Comparison of ENCODE assay signal across 8 cellular contexts in the genomic region with DNA sequence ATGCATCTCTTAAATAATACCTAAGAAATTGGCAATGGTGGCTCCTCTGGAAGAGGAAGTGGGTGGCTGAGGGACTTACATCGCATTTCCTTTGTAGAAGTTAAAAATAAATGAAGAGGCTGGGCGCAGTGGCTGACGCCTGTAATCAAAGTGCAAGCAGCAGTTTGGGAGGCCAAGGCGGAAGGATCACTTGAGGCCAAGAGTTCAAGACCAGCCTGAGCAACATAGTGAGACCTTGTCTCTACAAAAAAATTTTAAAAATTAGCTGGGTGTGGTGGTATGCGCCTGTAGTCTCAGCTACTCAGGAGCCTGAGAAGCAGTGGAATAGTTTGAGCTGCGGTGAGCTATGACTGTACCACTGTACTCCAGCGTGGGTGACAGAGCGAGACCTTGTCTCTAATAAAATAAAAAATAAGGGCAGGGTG. TPM values are rescaled to one million over a fixed set of nuclear protein-coding genes. Genes with fewer than 3 reads are reported as not detected.
DNase-seq lines count a peak whose midpoint lies in the region; ATAC-seq and TF ChIP-seq lines count a peak whose summit lies in the region.

No MANE protein-coding gene starts in this region.

- no peak for TF ChIP-seq POLR2A in heart left ventricle (IDR thresholded peaks at IDR 0.05)
- TF ChIP-seq POLR2A in esophagus squamous epithelium (IDR thresholded peaks at IDR 0.05), result no peak
- TF ChIP-seq POLR2A in erythroblast (IDR thresholded peaks at IDR 0.05; ENCODE audit: low read length), result no peak

- H3K27ac Mint-ChIP-seq in activated B cell treated with CpG ODN at 0.5 μM for 24 hours (peak overlapping the region; percentile 97), endodermal cell (no peak overlapping the region)

- H3K27me3 Mint-ChIP-seq in activated B cell treated with CpG ODN at 0.5 μM for 24 hours (no peaks in the 10 kb centered on the region), endodermal cell (ENCODE audit: insufficient read depth) (no peaks in the 10 kb centered on the region)

- H3K36me3 Mint-ChIP-seq in activated B cell treated with CpG ODN at 0.5 μM for 24 hours (ENCODE audit: low read depth) (no peaks in the 10 kb centered on the region), endodermal cell (ENCODE audit: low read depth) (no peaks in the 10 kb centered on the region)

- no peak overlapping the region for H3K4me3 ChIP-seq in heart left ventricle
- no peak overlapping the region for H3K4me3 ChIP-seq in esophagus squamous epithelium
- no peak overlapping the region for H3K4me3 ChIP-seq in upper lobe of right lung
- H3K4me3 ChIP-seq in endodermal cell (ENCODE audit: low read length), result no peak overlapping the region
- H3K4me3 ChIP-seq in A673 (ENCODE audit: low read depth, low read length, poor library complexity, severe bottlenecking), result no peak overlapping the region

- H3K4me3 Mint-ChIP-seq in activated B cell treated with CpG ODN at 0.5 μM for 24 hours (peak overlapping the region; percentile 24), endodermal cell (no peak overlapping the region)

- no peaks in the 10 kb centered on the region for H3K36me3 ChIP-seq in heart left ventricle
- H3K36me3 ChIP-seq in esophagus squamous epithelium, result no peaks in the 10 kb centered on the region
- H3K36me3 ChIP-seq in upper lobe of right lung, result no peaks in the 10 kb centered on the region
- H3K36me3 ChIP-seq in endodermal cell (ENCODE audit: control insufficient read depth, insufficient read depth, low read length), result no peaks in the 10 kb centered on the region
- H3K36me3 ChIP-seq in A673 (ENCODE audit: insufficient read depth, low read length, poor library complexity, severe bottlenecking), result no peaks in the 10 kb centered on the region

- TF ChIP-seq CTCF in heart left ventricle (IDR thresholded peaks at IDR 0.05) (no peak), activated B cell treated with CpG ODN at 0.5 μM for 24 hours (IDR thresholded peaks at IDR 0.05) (no peak), esophagus squamous epithelium (IDR thresholded peaks at IDR 0.05) (no peak), upper lobe of right lung (IDR thresholded peaks at IDR 0.05) (no peak), endodermal cell (conservative IDR thresholded peaks at IDR 0.05) (no peak), A673 (conservative IDR thresholded peaks at IDR 0.05; ENCODE audit: low read depth, low read length) (no peak)

- H3K4me1 Mint-ChIP-seq in activated B cell treated with CpG ODN at 0.5 μM for 24 hours (peaks cover 86% of the 10 kb centered on the region), endodermal cell (peaks cover 19% of the 10 kb centered on the region)

- H3K9me3 Mint-ChIP-seq in activated B cell treated with CpG ODN at 0.5 μM for 24 hours (no peaks in the 10 kb centered on the region), endodermal cell (no peaks in the 10 kb centered on the region)

- DNase-seq in heart left ventricle (peak in 4 of 5 donors; percentile 40 to 54 (median 43)), cardiac septum (ENCODE audit: low spot score) (no peak), activated B cell treated with CpG ODN at 0.5 μM for 24 hours (no peak), esophagus squamous epithelium (lab: John Stamatoyannopoulos, UW) (no peak), upper lobe of right lung (no peak), endodermal cell (no peak), A673 (ENCODE audit: low spot score) (no peak), erythroblast (lab: John Stamatoyannopoulos, UW) (no peak)

- CTCF ChIA-PET in activated B cell treated with CpG ODN at 0.5 μM for 24 hours (lab: Charles Lee), result no interaction called here
- CTCF ChIA-PET in A673 (lab: Charles Lee), result interaction anchor here (0.6 kb wide), 1 partner anchor 13 kb away, joined by 4 read pairs; no protein-coding TSS in a partner anchor

- intact Hi-C loops in heart left ventricle (cut with DNase I), result loop anchor here in 3 of 10 donors (5.0 to 10.0 kb wide), 3 partner anchors 88 to 225 kb away; no protein-coding TSS in a partner anchor
- intact Hi-C loops in cardiac septum (cut with DNase I), result no loop called here
- intact Hi-C loops in activated B cell treated with CpG ODN at 0.5 μM for 24 hours (cut with micrococcal nuclease), result loop anchor here (5.0 kb wide), 1 partner anchor 217 kb away; no protein-coding TSS in a partner anchor
- intact Hi-C loops in esophagus squamous epithelium (cut with DNase I), result no loop called here
- intact Hi-C loops in upper lobe of right lung (cut with DNase I), result no loop called here
- intact Hi-C loops in A673 (cut with micrococcal nuclease; ENCODE audit: unreplicated experiment), result no loop called here

- WGBS in heart left ventricle, 4 donors, result 70 to 80% (median 78%) methylated on average over 8 of the region's 8 CpGs
- WGBS in esophagus squamous epithelium, 2 donors, result 78 to 79% methylated on average over 8 of the region's 8 CpGs
- WGBS in endodermal cell (ENCODE audit: insufficient coverage in 1 of 2, insufficient read length in 1 of 2), 2 experiments, result 83 to 94% methylated on average over 6 to 8 of the region's 8 CpGs

- no peak overlapping the region for H3K9ac ChIP-seq in endodermal cell (ENCODE audit: extremely low read depth, low read length, poor library complexity, severe bottlenecking)

- no TSS peak for BruUV-seq in A673 (replicated peaks; lab: Mats Ljungman, UMichigan)

- H3K27me3 ChIP-seq in heart left ventricle, result no peaks in the 10 kb centered on the region
- H3K27me3 ChIP-seq in esophagus squamous epithelium, result no peaks in the 10 kb centered on the region
- H3K27me3 ChIP-seq in upper lobe of right lung, result no peaks in the 10 kb centered on the region
- no peaks in the 10 kb centered on the region for H3K27me3 ChIP-seq in endodermal cell (ENCODE audit: control insufficient read depth, insufficient read depth, low read length, poor library complexity, severe bottlenecking)
- no peaks in the 10 kb centered on the region for H3K27me3 ChIP-seq in A673 (replicated peaks; ENCODE audit: insufficient read depth, low read depth, low read length, poor library complexity)

- no peak for ATAC-seq in heart left ventricle
- ATAC-seq in activated B cell treated with CpG ODN at 0.5 μM for 24 hours (ENCODE audit: low read depth), result no peak
- ATAC-seq in upper lobe of right lung, result peak; percentile 47

- peaks cover 0 to 70% (median 28%) of the 10 kb centered on the region in 12 donors for H3K4me1 ChIP-seq in heart left ventricle
- H3K4me1 ChIP-seq in esophagus squamous epithelium, result peaks cover 6 to 63% (median 35%) of the 10 kb centered on the region in 3 donors
- peaks cover 24% of the 10 kb centered on the region for H3K4me1 ChIP-seq in upper lobe of right lung
- H3K4me1 ChIP-seq in endodermal cell (ENCODE audit: control insufficient read depth, insufficient read depth, low read length), result peaks cover 2% of the 10 kb centered on the region
- H3K4me1 ChIP-seq in A673 (ENCODE audit: insufficient read depth, low read length, poor library complexity, severe bottlenecking), result peaks cover 24% of the 10 kb centered on the region

- peak overlapping the region in 9 of 12 donors; percentile 33 to 77 (median 55) for H3K27ac ChIP-seq in heart left ventricle
- peak overlapping the region in 3 of 4 donors; percentile 3 to 45 (median 13) for H3K27ac ChIP-seq in esophagus squamous epithelium
- no peak overlapping the region for H3K27ac ChIP-seq in upper lobe of right lung
- H3K27ac ChIP-seq in endodermal cell (ENCODE audit: low read depth, low read length), result no peak overlapping the region
- no peak overlapping the region for H3K27ac ChIP-seq in A673 (ENCODE audit: low read depth, low read length, poor library complexity, severe bottlenecking)

- POLR2A ChIA-PET in activated B cell treated with CpG ODN at 0.5 μM for 24 hours (lab: Charles Lee) (interaction anchor here (0.6 to 12.2 kb wide), 7 partner anchors 13 to 1435 kb away, joined by 3 to 295 read pairs (median 7); a partner anchor contains a TSS), A673 (lab: Charles Lee; ENCODE audit: low non-redundant PET) (no interaction called here)

- H3K9me3 ChIP-seq in heart left ventricle (no peaks in the 10 kb centered on the region), esophagus squamous epithelium (no peaks in the 10 kb centered on the region), upper lobe of right lung (no peaks in the 10 kb centered on the region), endodermal cell (ENCODE audit: control insufficient read depth, low read length) (no peaks in the 10 kb centered on the region), A673 (ENCODE audit: low read depth, low read length, poor library complexity, severe bottlenecking) (no peaks in the 10 kb centered on the region)

RNA-seq across cellular contexts. Expression of a gene that starts 12.2 kb away (rescaled TPM):
- total RNA-seq in heart left ventricle (10 to 100 TPM; 19.4 to 39.3 (median 26.6) TPM), cardiac septum (18.6 TPM), activated B cell treated with CpG ODN at 0.5 μM for 24 hours (186 and 187 TPM in 2 replicates), esophagus squamous epithelium (10 to 100 TPM; 26.7 to 40.2 (median 34.5) TPM), upper lobe of right lung (48.8 TPM), endodermal cell (10 to 100 TPM; 38.6 TPM), A673 (2021) (26.2 and 26.8 TPM in 2 replicates)
- 10 to 100 TPM in 1 of 2 donors, 1 to 10 TPM in 1; 6.7 to 18.1 TPM for polyA plus RNA-seq in heart left ventricle
- polyA plus RNA-seq in endodermal cell (2013, experiment 1 of 2), result 15.2 TPM
- polyA plus RNA-seq in endodermal cell (2013, experiment 2 of 2), result 14.4 TPM

Comparison
In these comparisons a context has a peak if more than half of its experiments do, and no peak if none do; other contexts are left out.
1. DNase-seq: peak in heart left ventricle (4 of 5); none in cardiac septum (single experiment), activated B cell treated with CpG ODN at 0.5 μM for 24 hours (single experiment), esophagus squamous epithelium (single experiment), upper lobe of right lung (single experiment), endodermal cell (single experiment), A673 (single experiment) and erythroblast (0 of 2).
2. H3K27ac ChIP-seq: peak in heart left ventricle (9 of 12) and esophagus squamous epithelium (3 of 4); none in upper lobe of right lung (single experiment), endodermal cell (single experiment) and A673 (single experiment).